Comparison of ENCODE assay signal across 1 cellular context in genomic region chr1:185074307-185074706, GRCh38.
TF ChIP-seq lines count a peak whose summit lies in the region.

No MANE protein-coding gene starts in this region.

TF ChIP-seq in GM23338, 12 proteins besides CTCF, POLR2A, EP300 and RAD21 (continued from another document):
- TF ChIP-seq JUNB (IDR thresholded peaks at IDR 0.05; ENCODE audit: unreplicated experiment) (no peak), ZNF114 (CRISPR knock-in tag; IDR thresholded peaks at IDR 0.05) (no peak), POLR2AphosphoS5 (IDR thresholded peaks at IDR 0.05; ENCODE audit: low read depth) (no peak), CREB1 (CRISPR knock-in tag; IDR thresholded peaks at IDR 0.05; ENCODE audit: low read depth) (no peak), ETS1 (IDR thresholded peaks at IDR 0.05) (no peak)
TF ChIP-seq in GM23338: peak in this region for 1.
